Comparison of ENCODE assay signal across 9 cellular contexts in genomic region chr19:5826531-5827341, GRCh38. TPM values are rescaled to one million over a fixed set of nuclear protein-coding genes. Genes with fewer than 3 reads are reported as not detected.
DNase-seq lines count a peak whose midpoint lies in the region; ATAC-seq and TF ChIP-seq lines count a peak whose summit lies in the region.
"Had no signal": no experiment of that assay in that cellular context is flagged by ENCODE, and none has a peak within 500 bp of the region (broad histone marks: within the 10 kb centered on the region; RNA-seq: fewer than 3 reads in every experiment).

No MANE protein-coding gene starts in this region.

- peak overlapping the region; percentile 90 for H3K4me3 Mint-ChIP-seq in activated T-helper 17 cell treated with anti-CD3 and anti-CD28 coated beads, Interleukin-2, amount 50 U/mL, for 72 hours
- peak overlapping the region; percentile 92 for H3K4me3 Mint-ChIP-seq in stimulated activated effector memory CD8-positive, alpha-beta T cell treated with anti-CD3 and anti-CD28 coated beads, Interleukin-12 subunit alpha, Interleukin-12 subunit beta, amount 100 ng/mL, for 72 hours

- no peak overlapping the region for H3K27ac ChIP-seq in ACC112 (ENCODE audit: low read depth, low read length)
- peak overlapping the region; percentile 75 to 96 for H3K27ac ChIP-seq in right atrium auricular region

- no peaks in the 10 kb centered on the region for H3K9me3 Mint-ChIP-seq in activated T-helper 17 cell treated with anti-CD3 and anti-CD28 coated beads, Interleukin-2, amount 50 U/mL, for 72 hours
- peaks cover 2% of the 10 kb centered on the region for H3K9me3 Mint-ChIP-seq in stimulated activated effector memory CD8-positive, alpha-beta T cell treated with anti-CD3 and anti-CD28 coated beads, Interleukin-12 subunit alpha, Interleukin-12 subunit beta, amount 100 ng/mL, for 72 hours

- H3K4me1 Mint-ChIP-seq in activated T-helper 17 cell treated with anti-CD3 and anti-CD28 coated beads, Interleukin-2, amount 50 U/mL, for 72 hours: no peaks in the 10 kb centered on the region
- peaks cover 9% of the 10 kb centered on the region for H3K4me1 Mint-ChIP-seq in stimulated activated effector memory CD8-positive, alpha-beta T cell treated with anti-CD3 and anti-CD28 coated beads, Interleukin-12 subunit alpha, Interleukin-12 subunit beta, amount 100 ng/mL, for 72 hours

- peak overlapping the region; percentile 95 for H3K27ac Mint-ChIP-seq in activated T-helper 17 cell treated with anti-CD3 and anti-CD28 coated beads, Interleukin-2, amount 50 U/mL, for 72 hours
- peak overlapping the region; percentile 85 for H3K27ac Mint-ChIP-seq in stimulated activated effector memory CD8-positive, alpha-beta T cell treated with anti-CD3 and anti-CD28 coated beads, Interleukin-12 subunit alpha, Interleukin-12 subunit beta, amount 100 ng/mL, for 72 hours

- ATAC-seq in activated T-helper 17 cell treated with anti-CD3 and anti-CD28 coated beads, Interleukin-2, amount 50 U/mL, for 72 hours (replicated peaks): no peak
- no peak for ATAC-seq in stimulated activated effector memory CD8-positive, alpha-beta T cell treated with anti-CD3 and anti-CD28 coated beads, Interleukin-12 subunit alpha, Interleukin-12 subunit beta, amount 100 ng/mL, for 72 hours
- ATAC-seq in GM19397 (IDR thresholded peaks at IDR 0.05; ENCODE audit: unreplicated experiment) (no peak), HG02981 (IDR thresholded peaks at IDR 0.05; ENCODE audit: unreplicated experiment) (no peak)

- H3K4me1 ChIP-seq in ACC112 (ENCODE audit: control insufficient read depth, insufficient read depth, low read length, unreplicated experiment) (peaks cover 2% of the 10 kb centered on the region), right atrium auricular region (peaks cover 0 to 24% of the 10 kb centered on the region in 2 donors)

- no peaks in the 10 kb centered on the region for H3K9me3 ChIP-seq in right atrium auricular region

- H3K4me3 ChIP-seq in ACC112 (ENCODE audit: low read depth, low read length): peak overlapping the region; percentile 62; the same call in 1 of the 2 replicates
- no peak overlapping the region for H3K4me3 ChIP-seq in right atrium auricular region

- H2AFZ ChIP-seq in ACC112 (ENCODE audit: low read length, unreplicated experiment): no peak overlapping the region

- no peak for TF ChIP-seq CTCF in GM20000 (IDR thresholded peaks at IDR 0.05; ENCODE audit: extremely low read depth, missing control alignments)
- TF ChIP-seq CTCF in right atrium auricular region (IDR thresholded peaks at IDR 0.05): peak in 1 of 2 donors; percentile 36

- no peaks in the 10 kb centered on the region for H3K36me3 ChIP-seq in ACC112 (ENCODE audit: insufficient read depth, low read length)
- no peaks in the 10 kb centered on the region for H3K36me3 ChIP-seq in right atrium auricular region

- H3K79me2 ChIP-seq in ACC112 (ENCODE audit: control insufficient read depth, insufficient read depth, low read length, unreplicated experiment): no peaks in the 10 kb centered on the region

- H3K36me3 Mint-ChIP-seq in activated T-helper 17 cell treated with anti-CD3 and anti-CD28 coated beads, Interleukin-2, amount 50 U/mL, for 72 hours (ENCODE audit: low read depth): peaks cover 6% of the 10 kb centered on the region
- peaks cover 18% of the 10 kb centered on the region for H3K36me3 Mint-ChIP-seq in stimulated activated effector memory CD8-positive, alpha-beta T cell treated with anti-CD3 and anti-CD28 coated beads, Interleukin-12 subunit alpha, Interleukin-12 subunit beta, amount 100 ng/mL, for 72 hours

- H3K27me3 Mint-ChIP-seq in activated T-helper 17 cell treated with anti-CD3 and anti-CD28 coated beads, Interleukin-2, amount 50 U/mL, for 72 hours: no peaks in the 10 kb centered on the region

- no peaks in the 10 kb centered on the region; the same call in 1 of the 2 replicates for H3K27me3 ChIP-seq in ACC112 (ENCODE audit: insufficient read depth, low read length)
- H3K27me3 ChIP-seq in right atrium auricular region: no peaks in the 10 kb centered on the region

- peak; percentile 71 for DNase-seq in GM20000 (ENCODE audit: low spot score)
- peak; percentile 48 for DNase-seq in NCI-H226
- peak; percentile 61 for DNase-seq in right atrium auricular region (ENCODE audit: low spot score)
- no peak for DNase-seq in stimulated activated effector memory CD8-positive, alpha-beta T cell treated with anti-CD3 and anti-CD28 coated beads, Interleukin-12 subunit alpha, Interleukin-12 subunit beta, amount 100 ng/mL, for 72 hours (ENCODE audit: low spot score in 2 of 2)

RNA-seq across cellular contexts. Expression of gene FUT6, which starts 12.8 kb away (rescaled TPM):
- total RNA-seq in activated T-helper 17 cell treated with anti-CD3 and anti-CD28 coated beads, Interleukin-2, amount 50 U/mL, for 72 hours: not detected
- total RNA-seq in right atrium auricular region: not detected
- total RNA-seq: urinary bladder had no signal

RNA-seq across cellular contexts. Expression of gene NRTN, which starts 21.9 kb away (rescaled TPM):
- under 1 TPM; 0.32 to 0.52 TPM for total RNA-seq in activated T-helper 17 cell treated with anti-CD3 and anti-CD28 coated beads, Interleukin-2, amount 50 U/mL, for 72 hours
- total RNA-seq in right atrium auricular region: 10 to 100 TPM; 20.9 to 33.7 TPM

RNA-seq across cellular contexts. Expression of gene FUT3, which starts 24.5 kb away (rescaled TPM):
- total RNA-seq in activated T-helper 17 cell treated with anti-CD3 and anti-CD28 coated beads, Interleukin-2, amount 50 U/mL, for 72 hours: 1 to 10 TPM in 1 of 2 donors, not detected in 1; 1.4 TPM
- not detected for total RNA-seq in right atrium auricular region

RNA-seq across cellular contexts. Expression of gene DUS3L, which starts 35.8 kb away (rescaled TPM):
- 10 to 100 TPM; 46.8 to 73.6 TPM for total RNA-seq in activated T-helper 17 cell treated with anti-CD3 and anti-CD28 coated beads, Interleukin-2, amount 50 U/mL, for 72 hours
- 10 to 100 TPM; 12.1 to 24.8 TPM for total RNA-seq in right atrium auricular region

RNA-seq across cellular contexts. Expression of gene PRR22, which starts 42.2 kb away (rescaled TPM):
- 1 to 10 TPM; 4.6 to 9.9 TPM for total RNA-seq in activated T-helper 17 cell treated with anti-CD3 and anti-CD28 coated beads, Interleukin-2, amount 50 U/mL, for 72 hours
- under 1 TPM; 0.67 to 0.83 TPM for total RNA-seq in right atrium auricular region

Comparison
In these comparisons a context has a peak if more than half of its experiments do, and no peak if none do; other contexts are left out.
1. DNase-seq: peak in GM20000 (single experiment), NCI-H226 (single experiment) and right atrium auricular region (single experiment); none in stimulated activated effector memory CD8-positive, alpha-beta T cell treated with anti-CD3 and anti-CD28 coated beads, Interleukin-12 subunit alpha, Interleukin-12 subunit beta, amount 100 ng/mL, for 72 hours (0 of 2).
2. RNA of gene NRTN, which starts 21.9 kb away (total RNA-seq): 20.9 to 33.7 TPM in right atrium auricular region; 0.32 to 0.52 TPM in activated T-helper 17 cell treated with anti-CD3 and anti-CD28 coated beads, Interleukin-2, amount 50 U/mL, for 72 hours; every median in the first group is over 10 times any median in the second.